ENCODE assay signal across 14 cellular contexts in the genomic region with DNA sequence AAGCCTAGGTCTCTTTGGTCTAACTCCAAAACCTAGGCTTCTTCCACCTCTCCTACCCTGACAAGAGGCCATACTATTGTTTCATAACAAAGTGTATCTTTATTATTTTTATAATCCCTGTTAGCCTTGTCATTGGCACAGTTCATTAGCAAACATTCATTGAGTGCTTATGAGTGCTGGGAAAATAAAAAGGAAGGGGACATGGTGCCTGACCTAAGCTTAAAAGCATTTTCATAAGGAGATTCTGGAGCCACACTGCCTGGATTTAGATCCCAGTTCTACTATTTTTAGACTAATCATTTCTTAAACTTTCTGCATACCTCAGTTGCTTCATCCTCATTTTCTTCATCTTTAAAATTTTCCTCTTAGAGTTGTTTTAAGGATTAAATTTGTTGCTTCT.
A peak's percentile ranks its signal among the peaks of the same experiment; 100 is the strongest.
DNase-seq lines count a peak whose midpoint lies in the region; ATAC-seq and TF ChIP-seq lines count a peak whose summit lies in the region.
"Had no signal": no experiment of that assay in that cellular context is flagged by ENCODE, and none has a peak within 500 bp of the region (broad histone marks: within the 10 kb centered on the region; RNA-seq: fewer than 3 reads in every experiment).

No MANE protein-coding gene starts in this region.

- no peak overlapping the region for H3K4me3 ChIP-seq in heart right ventricle
- H3K4me3 ChIP-seq in heart left ventricle: no peak overlapping the region
- no peak overlapping the region for H3K4me3 ChIP-seq in Karpas-422 (ENCODE audit: low read length)
- H3K4me3 ChIP-seq in effector memory CD4-positive, alpha-beta T cell (ENCODE audit: insufficient read depth, low read depth, low read length, poor library complexity, severe bottlenecking): peak overlapping the region; percentile 16
- H3K4me3 ChIP-seq in tibial artery: no peak overlapping the region
- H3K4me3 ChIP-seq: BLaER1 treated with 17β-estradiol and CSF1 and Interleukin-3, amounts not matched to agents 10 nM and 100 nM; PC-9 had no signal

- DNase-seq in heart right ventricle (no peak), heart left ventricle (no peak), Karpas-422 (no peak), tibial artery (no peak), type B pancreatic cell (ENCODE audit: extremely low spot score, unreplicated experiment) (no peak), NK-92 (lab: John Stamatoyannopoulos, UW; ENCODE audit: unreplicated experiment) (no peak), C1 segment of cervical spinal cord (lab: John Stamatoyannopoulos, UW) (no peak)
- DNase-seq in effector memory CD4-positive, alpha-beta T cell: no peak
- DNase-seq: NCI-H1105 treated with DMSO at 0.1 percent for 48 hours, WERI-Rb-1 had no signal

- H3K36me3 ChIP-seq in heart right ventricle (no peaks in the 10 kb centered on the region), heart left ventricle (no peaks in the 10 kb centered on the region), Karpas-422 (ENCODE audit: insufficient read depth, low read length) (no peaks in the 10 kb centered on the region), tibial artery (no peaks in the 10 kb centered on the region)
- H3K36me3 ChIP-seq in effector memory CD4-positive, alpha-beta T cell (ENCODE audit: control insufficient read depth, insufficient read depth, low read length): no peaks in the 10 kb centered on the region
- H3K36me3 ChIP-seq: BLaER1 treated with 17β-estradiol and CSF1 and Interleukin-3, amounts not matched to agents 10 nM and 100 nM; WERI-Rb-1 had no signal

- no peak for TF ChIP-seq POLR2A in heart left ventricle (IDR thresholded peaks at IDR 0.05)

- peaks cover 18% of the 10 kb centered on the region for H3K4me1 Mint-ChIP-seq in type B pancreatic cell (ENCODE audit: unreplicated experiment)

- H3K27me3 ChIP-seq in heart right ventricle (no peaks in the 10 kb centered on the region), heart left ventricle (no peaks in the 10 kb centered on the region), Karpas-422 (ENCODE audit: low read length) (no peaks in the 10 kb centered on the region), tibial artery (no peaks in the 10 kb centered on the region)
- no peaks in the 10 kb centered on the region for H3K27me3 ChIP-seq in effector memory CD4-positive, alpha-beta T cell (replicated peaks; ENCODE audit: control insufficient read depth, insufficient read depth, low read length, poor library complexity, severe bottlenecking)
- H3K27me3 ChIP-seq: BLaER1 treated with 17β-estradiol and CSF1 and Interleukin-3, amounts not matched to agents 10 nM and 100 nM had no signal

- intact Hi-C loops in heart right ventricle (cut with DNase I) (loop anchor here in 1 of 10 donors (5.0 kb wide), 1 partner anchor 44 kb away; no protein-coding TSS in a partner anchor), heart left ventricle (cut with DNase I) (loop anchor here in 1 of 10 donors (5.0 kb wide), 1 partner anchor 44 kb away; no protein-coding TSS in a partner anchor), tibial artery (cut with DNase I; ENCODE audit: low total_unique reads) (no loop called here)

- H3K9me3 ChIP-seq in heart right ventricle (no peaks in the 10 kb centered on the region), heart left ventricle (no peaks in the 10 kb centered on the region), Karpas-422 (ENCODE audit: low read length) (no peaks in the 10 kb centered on the region), tibial artery (no peaks in the 10 kb centered on the region)
- no peaks in the 10 kb centered on the region for H3K9me3 ChIP-seq in effector memory CD4-positive, alpha-beta T cell (ENCODE audit: control insufficient read depth, low read length)
- H3K9me3 ChIP-seq: BLaER1 treated with 17β-estradiol and CSF1 and Interleukin-3, amounts not matched to agents 10 nM and 100 nM had no signal

- no peaks in the 10 kb centered on the region for H3K9me3 Mint-ChIP-seq in type B pancreatic cell

- ATAC-seq in heart right ventricle (peak in 4 of 8 donors; percentile 13 to 38 (median 28)), heart left ventricle (no peak)

- H4K20me1 ChIP-seq in Karpas-422 (ENCODE audit: insufficient read depth, low read depth, low read length): no peaks in the 10 kb centered on the region
- H4K20me1 ChIP-seq: BLaER1 treated with 17β-estradiol and CSF1 and Interleukin-3, amounts not matched to agents 10 nM and 100 nM had no signal

- peak overlapping the region in 6 of 10 donors; percentile 1 to 77 (median 48) for H3K27ac ChIP-seq in heart right ventricle
- H3K27ac ChIP-seq in heart left ventricle: peak overlapping the region in 5 of 12 donors; percentile 7 to 78 (median 61)
- peak overlapping the region; percentile 55 for H3K27ac ChIP-seq in Karpas-422 (ENCODE audit: low read length)
- H3K27ac ChIP-seq in effector memory CD4-positive, alpha-beta T cell (ENCODE audit: insufficient read depth, low read length, poor library complexity, severe bottlenecking): peak overlapping the region; percentile 61
- peak overlapping the region; percentile 66 to 71 for H3K27ac ChIP-seq in tibial artery
- H3K27ac ChIP-seq: BLaER1 treated with 17β-estradiol and CSF1 and Interleukin-3, amounts not matched to agents 10 nM and 100 nM; epithelial cell of prostate; PC-9; WERI-Rb-1 had no signal

- no peaks in the 10 kb centered on the region for H3K9me2 ChIP-seq in Karpas-422 (replicated peaks; ENCODE audit: insufficient read depth, low read length)

- peaks cover 0 to 58% (median 24%) of the 10 kb centered on the region in 9 donors for H3K4me1 ChIP-seq in heart right ventricle
- H3K4me1 ChIP-seq in heart left ventricle: peaks cover 0 to 54% (median 15%) of the 10 kb centered on the region in 12 donors
- peaks cover 56% of the 10 kb centered on the region for H3K4me1 ChIP-seq in Karpas-422 (ENCODE audit: low read length)
- H3K4me1 ChIP-seq in effector memory CD4-positive, alpha-beta T cell (ENCODE audit: control insufficient read depth, insufficient read depth, low read length, poor library complexity, severe bottlenecking): peaks cover 31% of the 10 kb centered on the region
- peaks cover 0 to 67% (median 41%) of the 10 kb centered on the region in 4 donors for H3K4me1 ChIP-seq in tibial artery

- TF ChIP-seq CTCF in heart right ventricle (IDR thresholded peaks at IDR 0.05): no peak
- no peak for TF ChIP-seq CTCF in heart left ventricle (IDR thresholded peaks at IDR 0.05)
- TF ChIP-seq CTCF in tibial artery (IDR thresholded peaks at IDR 0.05): no peak
- no peak for TF ChIP-seq CTCF in type B pancreatic cell (conservative IDR thresholded peaks at IDR 0.05)

- no peak overlapping the region for H3K9ac ChIP-seq in Karpas-422 (ENCODE audit: low read length)
- H3K9ac ChIP-seq: BLaER1 treated with 17β-estradiol and CSF1 and Interleukin-3, amounts not matched to agents 10 nM and 100 nM had no signal

- no peak overlapping the region for H3K4me3 Mint-ChIP-seq in type B pancreatic cell
- H3K4me3 Mint-ChIP-seq: immature natural killer cell had no signal

- no peaks in the 10 kb centered on the region for H3K27me3 Mint-ChIP-seq in type B pancreatic cell

- peak overlapping the region; percentile 31 for H3K4me2 ChIP-seq in Karpas-422 (ENCODE audit: low read depth, low read length, poor library complexity, severe bottlenecking)
- H3K4me2 ChIP-seq: PC-9 had no signal

- no peak overlapping the region for H3K27ac Mint-ChIP-seq in type B pancreatic cell

- H3K36me3 Mint-ChIP-seq in type B pancreatic cell: no peaks in the 10 kb centered on the region

- peak overlapping the region; percentile 78; the same call in 1 of the 2 replicates for H2AFZ ChIP-seq in Karpas-422 (ENCODE audit: low read length)
- H2AFZ ChIP-seq: PC-9 had no signal

- H3K79me2 ChIP-seq in Karpas-422 (ENCODE audit: low read length): no peaks in the 10 kb centered on the region
